In the genomic region with DNA sequence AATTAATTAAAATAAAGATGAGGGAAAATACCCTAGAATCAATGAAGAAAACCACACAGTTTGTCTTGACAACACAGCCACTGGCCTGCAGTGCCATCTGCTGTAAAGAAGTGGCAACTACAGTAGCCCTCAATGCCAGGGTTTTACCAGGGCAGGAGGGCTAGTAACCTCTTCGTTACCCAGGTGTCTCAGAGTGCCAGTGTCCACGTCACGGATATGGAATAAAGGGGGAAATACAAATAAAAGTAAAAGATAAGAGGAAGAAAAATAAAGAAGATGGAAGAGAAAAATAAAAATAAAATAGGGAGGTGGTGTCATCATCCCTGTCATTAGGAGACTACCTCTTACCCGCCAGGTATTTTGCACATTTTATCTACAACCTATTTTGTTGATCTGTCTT, we compare ENCODE assay signal across 8 cellular contexts. TPM values are rescaled to one million over a fixed set of nuclear protein-coding genes. Genes with fewer than 3 reads are reported as not detected.
DNase-seq lines count a peak whose midpoint lies in the region; ATAC-seq and TF ChIP-seq lines count a peak whose summit lies in the region.

No MANE protein-coding gene starts in this region.

- no peaks in the 10 kb centered on the region for H3K36me3 Mint-ChIP-seq in natural killer cell

- no peak overlapping the region for H3K27ac Mint-ChIP-seq in natural killer cell

- peak; percentile 20 to 36 for DNase-seq in NCI-H2081 (lab: John Stamatoyannopoulos, UW)
- no peak for DNase-seq in NCI-H2081 treated with DMSO at 0.1 percent for 48 hours (lab: John Stamatoyannopoulos, UW)
- DNase-seq in NCI-H774 (lab: John Stamatoyannopoulos, UW), result peak; percentile 37
- DNase-seq in activated CD8-positive, alpha-beta memory T cell treated with anti-CD3 and anti-CD28 coated beads, Interleukin-2, amount 50 U/mL, for 4 hours, result peak; percentile 34
- no peak for DNase-seq in natural killer cell
- DNase-seq in thyroid gland, result peak; percentile 53 to 54

- TF ChIP-seq CTCF in natural killer cell (IDR thresholded peaks at IDR 0.05), result peak; percentile 99
- TF ChIP-seq CTCF in thyroid gland (IDR thresholded peaks at IDR 0.05), result peak; percentile 94 to 99 (median 97)

- 21 to 23% methylated on average over 4 of the region's 4 CpGs for WGBS in thyroid gland, 2 donors

- ATAC-seq in HG02852 (IDR thresholded peaks at IDR 0.05; ENCODE audit: unreplicated experiment) (peak; percentile 62), esophagus mucosa (peak; percentile 70), natural killer cell (peak; percentile 72 to 85 (median 78))

- H3K9me3 Mint-ChIP-seq in natural killer cell, result no peaks in the 10 kb centered on the region

- H3K4me3 Mint-ChIP-seq in natural killer cell, result no peak overlapping the region

- no peaks in the 10 kb centered on the region for H3K27me3 ChIP-seq in thyroid gland

- TF ChIP-seq POLR2A in thyroid gland (IDR thresholded peaks at IDR 0.05), result no peak

- no peak overlapping the region for H3K27ac ChIP-seq in thyroid gland

- peaks cover 2 to 15% of the 10 kb centered on the region in 2 donors for H3K27me3 Mint-ChIP-seq in natural killer cell (ENCODE audit: low read depth in 2 of 2)

- no peak overlapping the region for H3K4me3 ChIP-seq in thyroid gland (replicated peaks in 1 of 3)

- no peaks in the 10 kb centered on the region for H3K9me3 ChIP-seq in thyroid gland

- H3K36me3 ChIP-seq in thyroid gland, result no peaks in the 10 kb centered on the region

- intact Hi-C loops in natural killer cell (cut with micrococcal nuclease) (loop anchor here (1.0 to 2.0 kb wide), 5 partner anchors 283 to 767 kb away; no protein-coding TSS in a partner anchor), thyroid gland (cut with DNase I) (loop anchor here (5.0 kb wide), 1 partner anchor 284 kb away; no protein-coding TSS in a partner anchor)

- H3K4me1 ChIP-seq in thyroid gland, result peaks cover 5 to 13% of the 10 kb centered on the region in 2 donors

- peaks cover 11 to 17% of the 10 kb centered on the region in 2 donors for H3K4me1 Mint-ChIP-seq in natural killer cell

RNA-seq across cellular contexts. Expression of a gene that starts 14.2 kb away (rescaled TPM):
- total RNA-seq in esophagus mucosa (10.1 TPM), natural killer cell (under 1 TPM in 1 of 3 donors, not detected in 2; 0.58 TPM), thyroid gland (1 to 10 TPM; 4.0 to 6.7 (median 5.4) TPM)

Comparison
In these comparisons a context has a peak if more than half of its experiments do, and no peak if none do; other contexts are left out.
1. DNase-seq: peak in NCI-H2081 (2 of 2), NCI-H774 (single experiment), activated CD8-positive, alpha-beta memory T cell treated with anti-CD3 and anti-CD28 coated beads, Interleukin-2, amount 50 U/mL, for 4 hours (single experiment) and thyroid gland (2 of 2); none in NCI-H2081 treated with DMSO at 0.1 percent for 48 hours (single experiment) and natural killer cell (single experiment).
2. Peak in every context shown above with its lines, with median percentiles within 50 percentile points of each other: ATAC-seq.